Comparison of ENCODE assay signal across 8 cellular contexts in the genomic region with DNA sequence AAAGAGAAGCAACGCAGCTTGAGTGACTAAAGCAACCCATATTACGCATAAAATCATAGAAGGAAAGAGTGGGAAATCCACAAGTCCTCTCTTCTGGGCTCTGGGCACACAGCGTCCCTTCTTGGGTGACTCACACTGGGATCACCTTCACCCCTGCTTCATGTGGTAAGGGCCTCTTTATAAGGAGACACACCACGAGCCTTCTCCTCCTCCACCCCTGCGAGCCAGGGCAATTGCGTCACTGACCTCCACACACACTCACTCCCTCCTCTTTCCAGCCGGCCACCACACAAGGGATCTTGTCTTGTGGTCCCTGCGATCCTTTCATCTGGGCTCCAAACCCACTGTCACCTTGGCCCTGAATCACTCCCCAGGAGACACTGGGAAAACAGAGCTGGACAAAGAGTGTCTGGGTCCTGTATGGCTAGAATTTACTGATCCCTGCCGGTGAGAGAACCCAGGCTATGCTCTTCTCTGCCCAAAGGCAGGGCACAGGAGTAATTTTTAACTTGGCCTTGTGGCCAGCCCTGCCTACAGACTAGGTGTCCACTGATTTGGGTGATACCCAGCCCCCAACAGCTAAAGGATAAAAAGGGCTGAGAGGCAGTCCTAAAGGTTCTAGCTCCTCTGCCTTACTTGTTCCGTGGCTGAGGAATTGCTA. TPM values are rescaled to one million over a fixed set of nuclear protein-coding genes. Genes with fewer than 3 reads are reported as not detected.
DNase-seq lines count a peak whose midpoint lies in the region; ATAC-seq, FAIRE-seq and TF ChIP-seq lines count a peak whose summit lies in the region.
"Had no signal": no experiment of that assay in that cellular context is flagged by ENCODE, and none has a peak within 500 bp of the region (broad histone marks: within the 10 kb centered on the region; RNA-seq: fewer than 3 reads in every experiment).

No MANE protein-coding gene starts in this region.

- ATAC-seq in GM18873 (IDR thresholded peaks at IDR 0.05; ENCODE audit: low FRiP score, unreplicated experiment): no peak

- H3K4me1 ChIP-seq in Peyer's patch: peaks cover 0 to 28% (median 7%) of the 10 kb centered on the region in 4 donors

- DNase-seq in H54 (ENCODE audit: insufficient read length, low spot score) (peak; percentile 89), Peyer's patch (peak in 2 of 3 donors; percentile 85 to 90), fibroblast of the aortic adventitia (ENCODE audit: low read depth) (peak; percentile 88), skeletal muscle cell (ENCODE audit: low read depth) (peak; percentile 87), hippocampal formation (lab: John Stamatoyannopoulos, UW) (no peak), NCI-H2081 (lab: John Stamatoyannopoulos, UW) (no peak)
- DNase-seq: esophagus squamous epithelium had no signal

- TF ChIP-seq POLR2A in H54 (IDR thresholded peaks at IDR 0.05; ENCODE audit: low read depth, low read length) (no peak), Peyer's patch (IDR thresholded peaks at IDR 0.05) (peak; percentile 18 to 87)

- H3K27ac ChIP-seq in Peyer's patch: peak overlapping the region in 3 of 4 donors; percentile 79 to 96 (median 90)
- H3K27ac ChIP-seq: esophagus squamous epithelium had no signal

- no peaks in the 10 kb centered on the region for H3K9me3 ChIP-seq in Peyer's patch
- H3K9me3 ChIP-seq: esophagus squamous epithelium had no signal

- FAIRE-seq in H54 (lab: Jason Lieb, UNC): peak; percentile 99

- H3K27me3 ChIP-seq in Peyer's patch: no peaks in the 10 kb centered on the region
- H3K27me3 ChIP-seq: esophagus squamous epithelium had no signal

- H3K36me3 ChIP-seq in Peyer's patch: no peaks in the 10 kb centered on the region
- H3K36me3 ChIP-seq: esophagus squamous epithelium had no signal

- H3K4me3 ChIP-seq in Peyer's patch (peak overlapping the region in 2 of 4 donors; percentile 15 to 33), fibroblast of the aortic adventitia (ENCODE audit: low read depth, low read length) (no peak overlapping the region), skeletal muscle cell (ENCODE audit: low read depth, low read length) (no peak overlapping the region)
- H3K4me3 ChIP-seq: esophagus squamous epithelium had no signal

- TF ChIP-seq CTCF in Peyer's patch (IDR thresholded peaks at IDR 0.05) (no peak), fibroblast of the aortic adventitia (IDR thresholded peaks at IDR 0.05; ENCODE audit: insufficient read depth, low read length) (no peak)

RNA-seq across cellular contexts. Expression of a gene that starts 35.3 kb away (rescaled TPM):
- total RNA-seq in Peyer's patch (10 to 100 TPM; 28.1 to 91.6 (median 67.2) TPM), fibroblast of the aortic adventitia (ENCODE audit: low replicate concordance) (18.3 and 23.8 TPM in 2 replicates)

RNA-seq across cellular contexts. Expression of a gene that starts 44.5 kb away (rescaled TPM):
- total RNA-seq in Peyer's patch (100 to 1,000 TPM in 1 of 4 donors, 10 to 100 TPM in 2, 1 to 10 TPM in 1; 5.0 to 111 (median 62.8) TPM), fibroblast of the aortic adventitia (ENCODE audit: low replicate concordance) (1.6 and 3.1 TPM in 2 replicates)

RNA-seq across cellular contexts. Expression of a gene that starts 51.4 kb away (rescaled TPM):
- total RNA-seq in Peyer's patch: 10 to 100 TPM; 14.0 to 94.0 (median 77.4) TPM
- 25.7 and 41.9 TPM in 2 replicates for total RNA-seq in fibroblast of the aortic adventitia (ENCODE audit: low replicate concordance)

RNA-seq across cellular contexts. Expression of a gene that starts 52.7 kb away (rescaled TPM):
- total RNA-seq in Peyer's patch (10 to 100 TPM; 44.6 to 80.3 (median 76.2) TPM), fibroblast of the aortic adventitia (ENCODE audit: low replicate concordance) (68.1 and 76.0 TPM in 2 replicates)

Comparison
In these comparisons a context has a peak if more than half of its experiments do, and no peak if none do; other contexts are left out.
1. DNase-seq: peak in H54 (single experiment), Peyer's patch (2 of 3), fibroblast of the aortic adventitia (single experiment) and skeletal muscle cell (single experiment); none in hippocampal formation (0 of 2) and NCI-H2081 (0 of 2).